20 cellular contexts compared by ENCODE assay signal in the genomic region with DNA sequence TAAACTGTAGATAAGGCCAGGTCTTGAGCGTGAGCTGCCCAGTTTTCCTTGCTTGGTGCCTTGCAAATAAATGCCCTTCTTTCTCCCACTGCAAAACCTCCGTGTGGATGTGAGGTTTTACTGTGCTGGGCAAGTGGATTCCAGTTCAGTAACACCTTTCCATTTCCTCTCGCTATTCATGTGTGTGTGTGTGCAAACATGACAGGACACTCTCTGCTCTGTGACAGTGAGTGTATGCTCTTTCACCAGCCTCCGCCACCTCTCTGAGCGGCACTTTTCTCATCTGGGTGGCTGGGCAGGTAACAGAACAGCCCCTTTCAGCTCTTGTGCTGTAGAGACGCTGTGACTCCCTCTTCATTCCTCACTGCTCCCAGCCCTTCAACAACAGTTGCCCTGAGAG.
"Had no signal": no experiment of that assay in that cellular context is flagged by ENCODE, and none has a peak within 500 bp of the region (broad histone marks: within the 10 kb centered on the region; RNA-seq: fewer than 3 reads in every experiment).

No MANE protein-coding gene starts in this region.

- H3K27me3 ChIP-seq: gastroesophageal sphincter, testis had no signal

- H3K36me3 ChIP-seq: gastroesophageal sphincter, neutrophil had no signal

- H3K36me3 Mint-ChIP-seq: activated naive CD8-positive, alpha-beta T cell treated with anti-CD3 and anti-CD28 coated beads for 36 hours; naive B cell had no signal

- H3K9me3 ChIP-seq: gastroesophageal sphincter, neutrophil, SK-N-SH, testis had no signal

- H3K4me3 Mint-ChIP-seq: activated B cell treated with CpG ODN at 0.5 μM for 24 hours; activated CD4-positive, alpha-beta T cell treated with anti-CD3 and anti-CD28 coated beads, Interleukin-2, amount 10 ng/mL, durations not matched to agents 24 days and 14 days; activated naive CD8-positive, alpha-beta T cell treated with anti-CD3 and anti-CD28 coated beads for 36 hours; dendritic cell treated with granulocyte-macrophage colony-stimulating factor and Interleukin-4, amounts not matched to agents 40 ng/mL and 50 ng/mL, for 4 days; effector memory CD8-positive, alpha-beta T cell; stimulated activated naive CD8-positive, alpha-beta T cell treated with anti-CD3 and anti-CD28 coated beads, Interleukin-15, amount 100 ng/mL, for 72 hours; T-helper 17 cell had no signal

- H3K4me1 Mint-ChIP-seq: activated B cell treated with CpG ODN at 0.5 μM for 24 hours, naive B cell had no signal

- H3K9me3 Mint-ChIP-seq: activated B cell treated with CpG ODN at 0.5 μM for 24 hours; activated CD4-positive, alpha-beta T cell treated with anti-CD3 and anti-CD28 coated beads, Interleukin-2, amount 10 ng/mL, durations not matched to agents 24 days and 14 days; activated naive CD8-positive, alpha-beta T cell treated with anti-CD3 and anti-CD28 coated beads for 36 hours; dendritic cell treated with granulocyte-macrophage colony-stimulating factor and Interleukin-4, amounts not matched to agents 40 ng/mL and 50 ng/mL, for 4 days; effector memory CD8-positive, alpha-beta T cell; naive B cell; stimulated activated naive CD8-positive, alpha-beta T cell treated with anti-CD3 and anti-CD28 coated beads, Interleukin-15, amount 100 ng/mL, for 72 hours had no signal

- DNase-seq: activated B cell treated with CpG ODN at 0.5 μM for 24 hours; activated CD4-positive, alpha-beta T cell treated with anti-CD3 and anti-CD28 coated beads, Interleukin-2, amount 10 ng/mL, durations not matched to agents 24 days and 14 days; activated CD8-positive, alpha-beta memory T cell treated with anti-CD3 and anti-CD28 coated beads, Interleukin-2, amount 50 U/mL, for 48 hours; activated gamma-delta T cell treated with Interleukin-2 at 50 U/mL for 16 hours; activated naive CD8-positive, alpha-beta T cell treated with anti-CD3 and anti-CD28 coated beads for 36 hours; effector memory CD8-positive, alpha-beta T cell; erythroblast; left colon; naive B cell; posterior cingulate gyrus; right cardiac atrium; SK-N-SH; stimulated activated naive CD8-positive, alpha-beta T cell treated with anti-CD3 and anti-CD28 coated beads, Interleukin-15, amount 100 ng/mL, for 72 hours; T-helper 17 cell; testis had no signal

- H3K4me2 ChIP-seq: SK-N-SH had no signal

- H3K4me1 ChIP-seq: gastroesophageal sphincter, testis had no signal

- ATAC-seq: effector memory CD8-positive, alpha-beta T cell; gastroesophageal sphincter; left colon; right cardiac atrium; stimulated activated naive CD8-positive, alpha-beta T cell treated with anti-CD3 and anti-CD28 coated beads, Interleukin-15, amount 100 ng/mL, for 72 hours; T-helper 17 cell had no signal

- H3K27me3 Mint-ChIP-seq: stimulated activated naive CD8-positive, alpha-beta T cell treated with anti-CD3 and anti-CD28 coated beads, Interleukin-15, amount 100 ng/mL, for 72 hours had no signal

- H3K27ac Mint-ChIP-seq: activated B cell treated with CpG ODN at 0.5 μM for 24 hours; activated CD4-positive, alpha-beta T cell treated with anti-CD3 and anti-CD28 coated beads, Interleukin-2, amount 10 ng/mL, durations not matched to agents 24 days and 14 days; activated naive CD8-positive, alpha-beta T cell treated with anti-CD3 and anti-CD28 coated beads for 36 hours; dendritic cell treated with granulocyte-macrophage colony-stimulating factor and Interleukin-4, amounts not matched to agents 40 ng/mL and 50 ng/mL, for 4 days; naive B cell; T-helper 17 cell had no signal

- H3K27ac ChIP-seq: gastroesophageal sphincter, neutrophil, skin epidermis, testis had no signal

- H3K4me3 ChIP-seq: gastroesophageal sphincter, lung, skin epidermis, testis had no signal

- H3K9ac ChIP-seq: SK-N-SH had no signal
